In genomic region chr1:160070243-160071163, GRCh38 we compare ENCODE assay signal across 8 cellular contexts. TPM values are rescaled to one million over a fixed set of nuclear protein-coding genes. Genes with fewer than 3 reads are reported as not detected.
A peak's percentile ranks its signal among the peaks of the same experiment; 100 is the strongest.
DNase-seq lines count a peak whose midpoint lies in the region; ATAC-seq and TF ChIP-seq lines count a peak whose summit lies in the region.

No MANE protein-coding gene starts in this region.

- no peak overlapping the region for H3K9ac ChIP-seq in HUES48 (ENCODE audit: low read depth, low read length)
- peak overlapping the region; percentile 30 for H3K9ac ChIP-seq in adipocyte (ENCODE audit: low read length)

- intact Hi-C loops in left ventricle myocardium inferior (cut with micrococcal nuclease) (no loop called here), tibial artery (cut with DNase I; ENCODE audit: low total_unique reads) (no loop called here)

- peak overlapping the region; percentile 90 for H3K4me3 ChIP-seq in HUES48 (ENCODE audit: low read depth, low read length)
- peak overlapping the region; percentile 84 for H3K4me3 ChIP-seq in adipocyte (ENCODE audit: low read length)
- H3K4me3 ChIP-seq in left ventricle myocardium inferior, result peak overlapping the region; percentile 65
- peak overlapping the region; percentile 44 to 59 for H3K4me3 ChIP-seq in tibial artery

- DNase-seq in DMS53 (lab: John Stamatoyannopoulos, UW) (peak; percentile 86), T follicular helper cell (ENCODE audit: low read depth) (peak; percentile 68), adipocyte (ENCODE audit: low read depth) (peak; percentile 86), left ventricle myocardium inferior (peak; percentile 79), pons (ENCODE audit: low spot score) (peak; percentile 95), tibial artery (peak; percentile 73 to 81)

- no peak for TF ChIP-seq CTCF in left ventricle myocardium inferior (IDR thresholded peaks at IDR 0.05; ENCODE audit: borderline replicate concordance)
- no peak for TF ChIP-seq CTCF in tibial artery (IDR thresholded peaks at IDR 0.05)

- H3K27me3 ChIP-seq in HUES48 (ENCODE audit: control insufficient read depth, insufficient read depth, low read length) (peaks cover 48% of the 10 kb centered on the region), adipocyte (replicated peaks; ENCODE audit: control insufficient read depth, insufficient read depth, low read length) (peaks cover 42% of the 10 kb centered on the region), left ventricle myocardium inferior (ENCODE audit: low read depth) (peaks cover 38% of the 10 kb centered on the region), tibial artery (no peaks in the 10 kb centered on the region)

- H3K9me3 ChIP-seq in HUES48 (ENCODE audit: control insufficient read depth, insufficient read depth, low read length), result no peaks in the 10 kb centered on the region
- H3K9me3 ChIP-seq in adipocyte (ENCODE audit: control insufficient read depth, low read length), result no peaks in the 10 kb centered on the region
- no peaks in the 10 kb centered on the region for H3K9me3 ChIP-seq in left ventricle myocardium inferior (replicated peaks)
- no peaks in the 10 kb centered on the region for H3K9me3 ChIP-seq in tibial artery

- H3K36me3 ChIP-seq in HUES48 (ENCODE audit: control insufficient read depth, insufficient read depth, low read length) (no peaks in the 10 kb centered on the region), adipocyte (ENCODE audit: control insufficient read depth, insufficient read depth, low read length, severe bottlenecking) (no peaks in the 10 kb centered on the region), left ventricle myocardium inferior (no peaks in the 10 kb centered on the region), tibial artery (no peaks in the 10 kb centered on the region)

- no peak for ATAC-seq in HG03521 (IDR thresholded peaks at IDR 0.05; ENCODE audit: unreplicated experiment)

- peaks cover 12% of the 10 kb centered on the region for H3K4me1 ChIP-seq in HUES48 (ENCODE audit: control insufficient read depth, insufficient read depth, low read length)
- peaks cover 4% of the 10 kb centered on the region for H3K4me1 ChIP-seq in adipocyte (ENCODE audit: control insufficient read depth, insufficient read depth, low read length)
- H3K4me1 ChIP-seq in left ventricle myocardium inferior, result peaks cover 13% of the 10 kb centered on the region
- H3K4me1 ChIP-seq in tibial artery, result peaks cover 0 to 14% (median 8%) of the 10 kb centered on the region in 4 donors

- H3K27ac ChIP-seq in HUES48 (ENCODE audit: low read depth, low read length) (no peak overlapping the region), left ventricle myocardium inferior (replicated peaks) (no peak overlapping the region), tibial artery (no peak overlapping the region)

RNA-seq across cellular contexts. Expression of gene KCNJ10, which starts 0.5 kb away (rescaled TPM):
- total RNA-seq in left ventricle myocardium inferior, result not detected

RNA-seq across cellular contexts. Expression of gene KCNJ9, which starts 10.8 kb away (rescaled TPM):
- total RNA-seq in left ventricle myocardium inferior, result 0.05 TPM

RNA-seq across cellular contexts. Expression of gene IGSF8, which starts 27.9 kb away (rescaled TPM):
- total RNA-seq in left ventricle myocardium inferior, result 18.2 TPM

RNA-seq across cellular contexts. Expression of gene PIGM, which starts 38.7 kb away (rescaled TPM):
- 2.5 TPM for total RNA-seq in left ventricle myocardium inferior

RNA-seq across cellular contexts. Expression of gene ATP1A2, which starts 45.1 kb away (rescaled TPM):
- total RNA-seq in left ventricle myocardium inferior, result 401 TPM
